ENCODE assay signal across 1 cellular context in the genomic region with DNA sequence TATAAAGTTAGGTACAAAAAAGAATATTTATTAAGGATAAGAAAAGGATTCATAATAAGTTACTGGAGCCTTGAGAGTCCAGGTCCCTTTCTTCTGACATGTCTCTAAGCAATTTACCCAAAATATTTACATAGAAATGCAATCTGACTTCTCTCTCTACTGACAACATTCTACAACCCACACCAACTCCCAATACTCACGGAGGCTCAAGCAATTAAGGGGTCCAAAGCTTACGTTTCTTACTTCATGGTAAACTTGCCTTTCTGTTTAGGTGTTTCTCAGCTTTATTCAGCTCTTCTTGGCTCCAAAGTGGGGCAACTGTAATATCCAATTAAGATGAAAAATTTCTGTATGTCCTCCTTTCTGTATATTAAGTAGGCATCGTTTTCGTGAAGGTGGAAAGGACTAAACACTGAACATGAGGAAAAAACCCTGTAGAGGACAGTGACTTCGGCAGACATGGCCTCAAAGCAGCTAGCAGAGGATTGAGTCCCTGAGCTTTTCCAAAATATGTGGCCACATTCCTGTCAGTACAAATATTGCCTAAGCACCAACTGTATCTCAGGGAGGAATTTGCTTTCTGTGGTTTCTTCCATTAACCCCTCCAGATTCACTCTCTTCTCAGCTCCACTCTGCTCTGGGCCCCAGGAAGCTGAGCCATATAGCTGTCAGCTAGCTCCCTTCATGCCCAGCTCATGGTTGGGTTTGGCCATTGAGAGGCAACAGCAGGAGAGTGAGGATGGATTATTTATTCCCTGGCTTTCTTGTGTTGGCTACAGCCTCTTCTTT.
TF ChIP-seq lines count a peak whose summit lies in the region.

No MANE protein-coding gene starts in this region.

TF ChIP-seq in HepG2, 621 proteins besides CTCF, POLR2A, EP300 and RAD21 (continued from another document and continues in another):
- TF ChIP-seq PCBP2 (optimal IDR thresholded peaks at IDR 0.05; ENCODE audit: low read depth, low read length, poor library complexity, severe bottlenecking): no peak
- no peak for TF ChIP-seq NKX3-1 (CRISPR knock-in tag; IDR thresholded peaks at IDR 0.05)
- TF ChIP-seq ZNF747 (CRISPR knock-in tag; IDR thresholded peaks at IDR 0.05; ENCODE audit: borderline replicate concordance): no peak
- peak; percentile 16; the same call in 1 of the 2 replicates for TF ChIP-seq STAG1 (CRISPR knock-in tag; IDR thresholded peaks at IDR 0.05)
- TF ChIP-seq ETV5 (CRISPR knock-in tag; IDR thresholded peaks at IDR 0.05; ENCODE audit: borderline replicate concordance): peak; percentile 21; the same call in 1 of the 2 replicates
- peak; percentile 84; the same call in 1 of the 2 replicates for TF ChIP-seq ZNF614 (CRISPR knock-in tag; IDR thresholded peaks at IDR 0.05; ENCODE audit: borderline replicate concordance)
- TF ChIP-seq TERF1 (CRISPR knock-in tag; IDR thresholded peaks at IDR 0.05): no peak
- no peak for TF ChIP-seq ZNF143 (CRISPR knock-in tag; IDR thresholded peaks at IDR 0.05)
- peak; percentile 22; the same call in 1 of the 2 replicates for TF ChIP-seq MLX (CRISPR knock-in tag; IDR thresholded peaks at IDR 0.05)
- TF ChIP-seq EZH2 (conservative IDR thresholded peaks at IDR 0.05; ENCODE audit: low read depth, low read length): no peak
- TF ChIP-seq ZNF629 (CRISPR knock-in tag; conservative IDR thresholded peaks at IDR 0.05): 0 out of 2 replicates have a peak, but pooled peaks have one; percentile 6
- TF ChIP-seq CBFB (CRISPR knock-in tag; IDR thresholded peaks at IDR 0.05): peak; percentile 94
- peak; percentile 54; the same call in 1 of the 2 replicates for TF ChIP-seq HOXA5 (CRISPR knock-in tag; IDR thresholded peaks at IDR 0.05)
- TF ChIP-seq MEIS2 (CRISPR knock-in tag; IDR thresholded peaks at IDR 0.05): no peak
- TF ChIP-seq, protein P1, sequence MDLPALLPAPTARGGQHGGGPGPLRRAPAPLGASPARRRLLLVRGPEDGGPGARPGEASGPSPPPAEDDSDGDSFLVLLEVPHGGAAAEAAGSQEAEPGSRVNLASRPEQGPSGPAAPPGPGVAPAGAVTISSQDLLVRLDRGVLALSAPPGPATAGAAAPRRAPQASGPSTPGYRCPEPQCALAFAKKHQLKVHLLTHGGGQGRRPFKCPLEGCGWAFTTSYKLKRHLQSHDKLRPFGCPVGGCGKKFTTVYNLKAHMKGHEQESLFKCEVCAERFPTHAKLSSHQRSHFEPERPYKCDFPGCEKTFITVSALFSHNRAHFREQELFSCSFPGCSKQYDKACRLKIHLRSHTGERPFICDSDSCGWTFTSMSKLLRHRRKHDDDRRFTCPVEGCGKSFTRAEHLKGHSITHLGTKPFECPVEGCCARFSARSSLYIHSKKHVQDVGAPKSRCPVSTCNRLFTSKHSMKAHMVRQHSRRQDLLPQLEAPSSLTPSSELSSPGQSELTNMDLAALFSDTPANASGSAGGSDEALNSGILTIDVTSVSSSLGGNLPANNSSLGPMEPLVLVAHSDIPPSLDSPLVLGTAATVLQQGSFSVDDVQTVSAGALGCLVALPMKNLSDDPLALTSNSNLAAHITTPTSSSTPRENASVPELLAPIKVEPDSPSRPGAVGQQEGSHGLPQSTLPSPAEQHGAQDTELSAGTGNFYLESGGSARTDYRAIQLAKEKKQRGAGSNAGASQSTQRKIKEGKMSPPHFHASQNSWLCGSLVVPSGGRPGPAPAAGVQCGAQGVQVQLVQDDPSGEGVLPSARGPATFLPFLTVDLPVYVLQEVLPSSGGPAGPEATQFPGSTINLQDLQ (CRISPR knock-in tag; IDR thresholded peaks at IDR 0.05): no peak; the same call in 1 of the 2 replicates
- no peak for TF ChIP-seq POGK (CRISPR knock-in tag; conservative IDR thresholded peaks at IDR 0.05)
- TF ChIP-seq NR2F6 (IDR thresholded peaks at IDR 0.05): no peak
- peak; percentile 58; the same call in 1 of the 2 replicates for TF ChIP-seq NR2F6 (CRISPR knock-in tag; IDR thresholded peaks at IDR 0.05)
- TF ChIP-seq BRCA1 (CRISPR knock-in tag; IDR thresholded peaks at IDR 0.05): no peak
- TF ChIP-seq ZMYM4 (CRISPR knock-in tag; IDR thresholded peaks at IDR 0.05): peak; percentile 69
- no peak for TF ChIP-seq ZNF879 (CRISPR knock-in tag; IDR thresholded peaks at IDR 0.05)
- TF ChIP-seq, protein P2, sequence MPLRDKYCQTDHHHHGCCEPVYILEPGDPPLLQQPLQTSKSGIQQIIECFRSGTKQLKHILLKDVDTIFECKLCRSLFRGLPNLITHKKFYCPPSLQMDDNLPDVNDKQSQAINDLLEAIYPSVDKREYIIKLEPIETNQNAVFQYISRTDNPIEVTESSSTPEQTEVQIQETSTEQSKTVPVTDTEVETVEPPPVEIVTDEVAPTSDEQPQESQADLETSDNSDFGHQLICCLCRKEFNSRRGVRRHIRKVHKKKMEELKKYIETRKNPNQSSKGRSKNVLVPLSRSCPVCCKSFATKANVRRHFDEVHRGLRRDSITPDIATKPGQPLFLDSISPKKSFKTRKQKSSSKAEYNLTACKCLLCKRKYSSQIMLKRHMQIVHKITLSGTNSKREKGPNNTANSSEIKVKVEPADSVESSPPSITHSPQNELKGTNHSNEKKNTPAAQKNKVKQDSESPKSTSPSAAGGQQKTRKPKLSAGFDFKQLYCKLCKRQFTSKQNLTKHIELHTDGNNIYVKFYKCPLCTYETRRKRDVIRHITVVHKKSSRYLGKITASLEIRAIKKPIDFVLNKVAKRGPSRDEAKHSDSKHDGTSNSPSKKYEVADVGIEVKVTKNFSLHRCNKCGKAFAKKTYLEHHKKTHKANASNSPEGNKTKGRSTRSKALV (CRISPR knock-in tag; IDR thresholded peaks at IDR 0.05): no peak
- TF ChIP-seq NR2F1 (CRISPR knock-in tag; IDR thresholded peaks at IDR 0.05): no peak
- peak; percentile 16; the same call in 1 of the 2 replicates for TF ChIP-seq LCORL (IDR thresholded peaks at IDR 0.05)
- peak; percentile 94 for TF ChIP-seq LCORL (CRISPR knock-in tag; IDR thresholded peaks at IDR 0.05)
- TF ChIP-seq ZNF607 (CRISPR knock-in tag; IDR thresholded peaks at IDR 0.05; ENCODE audit: borderline replicate concordance): no peak
- TF ChIP-seq HMGXB3 (CRISPR knock-in tag; IDR thresholded peaks at IDR 0.05; ENCODE audit: borderline replicate concordance): peak; percentile 65; the same call in 1 of the 2 replicates
- TF ChIP-seq, protein P3, sequence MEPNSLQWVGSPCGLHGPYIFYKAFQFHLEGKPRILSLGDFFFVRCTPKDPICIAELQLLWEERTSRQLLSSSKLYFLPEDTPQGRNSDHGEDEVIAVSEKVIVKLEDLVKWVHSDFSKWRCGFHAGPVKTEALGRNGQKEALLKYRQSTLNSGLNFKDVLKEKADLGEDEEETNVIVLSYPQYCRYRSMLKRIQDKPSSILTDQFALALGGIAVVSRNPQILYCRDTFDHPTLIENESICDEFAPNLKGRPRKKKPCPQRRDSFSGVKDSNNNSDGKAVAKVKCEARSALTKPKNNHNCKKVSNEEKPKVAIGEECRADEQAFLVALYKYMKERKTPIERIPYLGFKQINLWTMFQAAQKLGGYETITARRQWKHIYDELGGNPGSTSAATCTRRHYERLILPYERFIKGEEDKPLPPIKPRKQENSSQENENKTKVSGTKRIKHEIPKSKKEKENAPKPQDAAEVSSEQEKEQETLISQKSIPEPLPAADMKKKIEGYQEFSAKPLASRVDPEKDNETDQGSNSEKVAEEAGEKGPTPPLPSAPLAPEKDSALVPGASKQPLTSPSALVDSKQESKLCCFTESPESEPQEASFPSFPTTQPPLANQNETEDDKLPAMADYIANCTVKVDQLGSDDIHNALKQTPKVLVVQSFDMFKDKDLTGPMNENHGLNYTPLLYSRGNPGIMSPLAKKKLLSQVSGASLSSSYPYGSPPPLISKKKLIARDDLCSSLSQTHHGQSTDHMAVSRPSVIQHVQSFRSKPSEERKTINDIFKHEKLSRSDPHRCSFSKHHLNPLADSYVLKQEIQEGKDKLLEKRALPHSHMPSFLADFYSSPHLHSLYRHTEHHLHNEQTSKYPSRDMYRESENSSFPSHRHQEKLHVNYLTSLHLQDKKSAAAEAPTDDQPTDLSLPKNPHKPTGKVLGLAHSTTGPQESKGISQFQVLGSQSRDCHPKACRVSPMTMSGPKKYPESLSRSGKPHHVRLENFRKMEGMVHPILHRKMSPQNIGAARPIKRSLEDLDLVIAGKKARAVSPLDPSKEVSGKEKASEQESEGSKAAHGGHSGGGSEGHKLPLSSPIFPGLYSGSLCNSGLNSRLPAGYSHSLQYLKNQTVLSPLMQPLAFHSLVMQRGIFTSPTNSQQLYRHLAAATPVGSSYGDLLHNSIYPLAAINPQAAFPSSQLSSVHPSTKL (CRISPR knock-in tag; IDR thresholded peaks at IDR 0.05): peak; percentile 90
- no peak for TF ChIP-seq ZNF251 (CRISPR knock-in tag; IDR thresholded peaks at IDR 0.05)
- no peak for TF ChIP-seq AGO1 (IDR thresholded peaks at IDR 0.05; ENCODE audit: low read depth, low read length, poor library complexity, severe bottlenecking)
- TF ChIP-seq ZBTB49 (CRISPR knock-in tag; IDR thresholded peaks at IDR 0.05; ENCODE audit: borderline replicate concordance): peak; percentile 17; the same call in 1 of the 2 replicates
- peak; percentile 81 for TF ChIP-seq KLF11 (CRISPR knock-in tag; IDR thresholded peaks at IDR 0.05)
- TF ChIP-seq, protein P4, sequence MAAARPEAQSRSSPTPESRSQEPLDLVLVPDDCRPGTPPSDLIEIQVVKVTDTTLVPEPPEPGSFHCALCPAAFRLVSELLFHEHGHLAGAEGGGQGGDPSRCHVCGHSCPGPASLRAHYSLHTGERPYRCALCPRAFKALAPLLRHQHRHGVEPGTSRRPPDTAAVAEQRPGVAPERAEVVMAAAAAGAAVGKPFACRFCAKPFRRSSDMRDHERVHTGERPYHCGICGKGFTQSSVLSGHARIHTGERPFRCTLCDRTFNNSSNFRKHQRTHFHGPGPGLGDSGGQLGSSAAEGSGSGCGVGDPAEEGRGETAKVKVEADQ (CRISPR knock-in tag; IDR thresholded peaks at IDR 0.05; ENCODE audit: borderline replicate concordance): no peak
- no peak for TF ChIP-seq ELF4 (CRISPR knock-in tag; IDR thresholded peaks at IDR 0.05; ENCODE audit: borderline replicate concordance)
